ENCODE assay signal across 17 cellular contexts in genomic region chr21:17746920-17747319, GRCh38.
DNase-seq lines count a peak whose midpoint lies in the region; ATAC-seq and TF ChIP-seq lines count a peak whose summit lies in the region.
"Had no signal": no experiment of that assay in that cellular context is flagged by ENCODE, and none has a peak within 500 bp of the region (broad histone marks: within the 10 kb centered on the region; RNA-seq: fewer than 3 reads in every experiment).

No MANE protein-coding gene starts in this region.

- no peak for TF ChIP-seq CTCF in Loucy (conservative IDR thresholded peaks at IDR 0.05; ENCODE audit: low read length)

- no peak for DNase-seq in activated CD4-positive, CD25-positive, alpha-beta regulatory T cell (lab: John Stamatoyannopoulos, UW)
- DNase-seq in activated T-cell treated with anti-CD3 and anti-CD28 coated beads, Interleukin-2, amount 50 U/mL, for 4 hours = no peak
- DNase-seq in activated T-cell treated with anti-CD3 and anti-CD28 coated beads for 4 hours (no peak), NCI-H82 treated with DMSO at 0.1 percent for 48 hours (lab: John Stamatoyannopoulos, UW; ENCODE audit: unreplicated experiment) (no peak), G401 (ENCODE audit: low spot score) (no peak)
- DNase-seq in stimulated activated effector memory CD8-positive, alpha-beta T cell treated with anti-CD3 and anti-CD28 coated beads, Interleukin-12 subunit alpha, Interleukin-12 subunit beta, amount 100 ng/mL, for 72 hours (ENCODE audit: low spot score in 2 of 2) = no peak
- DNase-seq: AML-193; CD4-positive, alpha-beta T cell; DMS153; DMS79; GF-D8 had no signal

- no peak overlapping the region for H3K27ac Mint-ChIP-seq in stimulated activated effector memory CD8-positive, alpha-beta T cell treated with anti-CD3 and anti-CD28 coated beads, Interleukin-12 subunit alpha, Interleukin-12 subunit beta, amount 100 ng/mL, for 72 hours
- H3K27ac Mint-ChIP-seq: CD4-positive, alpha-beta T cell had no signal

- no peak overlapping the region for H3K9ac ChIP-seq in Loucy (ENCODE audit: low read depth, low read length, poor library complexity, severe bottlenecking)

- no peaks in the 10 kb centered on the region for H4K20me1 ChIP-seq in Loucy (ENCODE audit: insufficient read depth, low read length, poor library complexity, severe bottlenecking)

- no peaks in the 10 kb centered on the region for H3K36me3 ChIP-seq in Loucy (ENCODE audit: insufficient read depth, low read length)
- H3K36me3 ChIP-seq: HAP-1 had no signal

- H3K4me3 ChIP-seq in Loucy (ENCODE audit: low read length, poor library complexity, severe bottlenecking) = no peak overlapping the region
- H3K4me3 ChIP-seq: A549, HAP-1 had no signal

- H3K27me3 ChIP-seq in Loucy (ENCODE audit: insufficient read depth, low read length, poor library complexity, severe bottlenecking) = no peaks in the 10 kb centered on the region

- H3K79me2 ChIP-seq in Loucy (ENCODE audit: insufficient read depth, low read length) = no peaks in the 10 kb centered on the region

- peaks cover 4% of the 10 kb centered on the region; the same call in 1 of the 2 replicates for H3K9me3 ChIP-seq in Loucy (ENCODE audit: insufficient read depth, low read depth, low read length)
- H3K9me3 ChIP-seq: A549, Caco-2, HAP-1 had no signal

- H3K4me1 Mint-ChIP-seq in activated T-cell treated with anti-CD3 and anti-CD28 coated beads, Interleukin-2, amount 50 U/mL, for 4 hours (ENCODE audit: low read depth) = peaks cover 4% of the 10 kb centered on the region
- peaks cover 3% of the 10 kb centered on the region for H3K4me1 Mint-ChIP-seq in stimulated activated effector memory CD8-positive, alpha-beta T cell treated with anti-CD3 and anti-CD28 coated beads, Interleukin-12 subunit alpha, Interleukin-12 subunit beta, amount 100 ng/mL, for 72 hours

- no peak overlapping the region for H3K4me2 ChIP-seq in Loucy (ENCODE audit: low read depth, low read length, poor library complexity, severe bottlenecking)
- H3K4me2 ChIP-seq: A549 had no signal

- peaks cover 2% of the 10 kb centered on the region for H3K36me3 Mint-ChIP-seq in activated T-cell treated with anti-CD3 and anti-CD28 coated beads, Interleukin-2, amount 50 U/mL, for 4 hours (ENCODE audit: insufficient read depth)
- no peaks in the 10 kb centered on the region for H3K36me3 Mint-ChIP-seq in stimulated activated effector memory CD8-positive, alpha-beta T cell treated with anti-CD3 and anti-CD28 coated beads, Interleukin-12 subunit alpha, Interleukin-12 subunit beta, amount 100 ng/mL, for 72 hours

- H3K9me3 Mint-ChIP-seq in activated T-cell treated with anti-CD3 and anti-CD28 coated beads, Interleukin-2, amount 50 U/mL, for 4 hours = peaks cover 4% of the 10 kb centered on the region
- H3K9me3 Mint-ChIP-seq in stimulated activated effector memory CD8-positive, alpha-beta T cell treated with anti-CD3 and anti-CD28 coated beads, Interleukin-12 subunit alpha, Interleukin-12 subunit beta, amount 100 ng/mL, for 72 hours = no peaks in the 10 kb centered on the region
- H3K9me3 Mint-ChIP-seq: CD4-positive, alpha-beta T cell had no signal

- peaks cover 5% of the 10 kb centered on the region for H3K4me1 ChIP-seq in Loucy (ENCODE audit: insufficient read depth, low read length, poor library complexity, severe bottlenecking)
- H3K4me1 ChIP-seq: A549 had no signal

- H3K27me3 Mint-ChIP-seq in activated T-cell treated with anti-CD3 and anti-CD28 coated beads, Interleukin-2, amount 50 U/mL, for 4 hours (ENCODE audit: low read depth) = no peaks in the 10 kb centered on the region
- H3K27me3 Mint-ChIP-seq: CD4-positive, alpha-beta T cell had no signal

- ATAC-seq in activated CD4-positive, CD25-positive, alpha-beta regulatory T cell treated with anti-CD3 and anti-CD28 coated beads, Interleukin-2, amount 50 U/mL, for 24 hours = peak; percentile 68 to 82
- ATAC-seq in activated T-cell treated with anti-CD3 and anti-CD28 coated beads, Interleukin-2, amount 50 U/mL, for 4 hours = peak; percentile 43 to 53
- peak; percentile 55 for ATAC-seq in stimulated activated effector memory CD8-positive, alpha-beta T cell treated with anti-CD3 and anti-CD28 coated beads, Interleukin-12 subunit alpha, Interleukin-12 subunit beta, amount 100 ng/mL, for 72 hours
- ATAC-seq: A549, HepG2 had no signal

- H2AFZ ChIP-seq in Loucy (ENCODE audit: low read length) = 0 out of 2 replicates have a peak overlapping the region, but pooled peaks have one; percentile 13

- H3F3A ChIP-seq in Loucy (ENCODE audit: low read depth) = no peaks in the 10 kb centered on the region

- no peaks in the 10 kb centered on the region for H3K9me2 ChIP-seq in Loucy (replicated peaks; ENCODE audit: low read depth, low read length)

- H3K4me3 Mint-ChIP-seq in activated T-cell treated with anti-CD3 and anti-CD28 coated beads, Interleukin-2, amount 50 U/mL, for 4 hours = no peak overlapping the region
- no peak overlapping the region for H3K4me3 Mint-ChIP-seq in stimulated activated effector memory CD8-positive, alpha-beta T cell treated with anti-CD3 and anti-CD28 coated beads, Interleukin-12 subunit alpha, Interleukin-12 subunit beta, amount 100 ng/mL, for 72 hours
- H3K4me3 Mint-ChIP-seq: CD4-positive, alpha-beta T cell had no signal

- in situ Hi-C loops in G401 (cut with HindIII; ENCODE audit: low sequenced_read_pairs) = no loop called here
